Comparison of ENCODE assay signal across 8 cellular contexts in the genomic region with DNA sequence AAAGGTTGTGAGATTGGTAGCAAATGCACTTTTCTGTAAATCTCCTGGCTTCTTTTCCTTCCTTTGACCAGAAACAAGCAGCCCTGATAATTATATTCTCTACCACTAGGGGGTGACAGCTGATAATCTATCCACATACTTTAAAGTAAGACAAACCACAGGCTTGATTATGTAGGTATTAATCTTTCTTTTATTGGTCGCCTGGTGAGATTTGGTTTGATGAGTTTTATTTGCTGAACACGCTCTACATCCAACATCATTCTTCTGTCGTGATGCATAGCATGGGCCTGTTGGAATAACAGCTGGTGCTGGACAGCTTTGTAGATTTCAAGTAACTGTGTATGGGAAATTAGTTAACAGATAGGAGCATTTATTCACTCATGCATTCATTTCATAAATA.
DNase-seq lines count a peak whose midpoint lies in the region; ATAC-seq, FAIRE-seq and TF ChIP-seq lines count a peak whose summit lies in the region.

No MANE protein-coding gene starts in this region.

- no peaks in the 10 kb centered on the region for H3K9me3 ChIP-seq in HEK293 (ENCODE audit: control insufficient read depth, insufficient read depth, low read depth, low read length)
- no peaks in the 10 kb centered on the region for H3K9me3 ChIP-seq in body of pancreas

- TF ChIP-seq CTCF in HEK293 (tag by site-specific recombination; IDR thresholded peaks at IDR 0.05) (peak; percentile 55), body of pancreas (IDR thresholded peaks at IDR 0.05) (peak; percentile 31 to 76 (median 68))

- no peaks in the 10 kb centered on the region for H3K36me3 ChIP-seq in HEK293 (ENCODE audit: control insufficient read depth in 2 of 2, insufficient read depth in 1 of 2, low read length in 2 of 2)
- no peaks in the 10 kb centered on the region for H3K36me3 ChIP-seq in body of pancreas (replicated peaks in 1 of 2; ENCODE audit: insufficient read depth in 1 of 2, low read depth in 2 of 2)

- WGBS in body of pancreas, 2 donors: 4 to 5% methylated on average over 3 of the region's 3 CpGs

- no peaks in the 10 kb centered on the region for H3K4me1 ChIP-seq in HEK293 (ENCODE audit: control insufficient read depth, insufficient read depth, low read length)
- H3K4me1 ChIP-seq in body of pancreas: no peaks in the 10 kb centered on the region

- H3K27me3 ChIP-seq in body of pancreas: no peaks in the 10 kb centered on the region

- peak; percentile 35 for DNase-seq in SIG-M5 treated with dmso at 0.1 percent for 504 hours (lab: John Stamatoyannopoulos, UW; ENCODE audit: unreplicated experiment)
- no peak for DNase-seq in SIG-M5 (lab: John Stamatoyannopoulos, UW)
- DNase-seq in NCI-H460 (ENCODE audit: extremely low read depth, low read depth): peak; percentile 60
- peak in 2 of 4 donors; percentile 14 to 30 for DNase-seq in body of pancreas
- DNase-seq in superior temporal gyrus (ENCODE audit: extremely low spot score): peak; percentile 96

- H3K4me3 ChIP-seq in HEK293 (ENCODE audit: low read depth, low read length) (no peak overlapping the region), body of pancreas (no peak overlapping the region)

- intact Hi-C loops in body of pancreas (cut with DNase I): no loop called here

- no peak overlapping the region for H3K27ac ChIP-seq in HEK293 (ENCODE audit: extremely low read depth, low read depth, low read length)
- H3K27ac ChIP-seq in body of pancreas: no peak overlapping the region

- TF ChIP-seq POLR2A in body of pancreas (IDR thresholded peaks at IDR 0.05): no peak

- POLR2A ChIA-PET in HEK293 (lab: Yijun Ruan, JAX): no interaction called here

- FAIRE-seq in islet of Langerhans (lab: Jason Lieb, UNC): peak; percentile 94

- ATAC-seq in body of pancreas (peak; percentile 62), HG02759 (IDR thresholded peaks at IDR 0.05; ENCODE audit: unreplicated experiment) (no peak)

- CTCF ChIA-PET in HEK293 (lab: Yijun Ruan, JAX): interaction anchor here (0.6 to 3.8 kb wide), 40 partner anchors 9 to 1282 kb away, joined by 3 to 29 read pairs (median 3); partner anchors contain the start of gene NRBF2

TF ChIP-seq in HEK293, 187 proteins besides CTCF, POLR2A, EP300 and RAD21:
- TF ChIP-seq GLI4 (tag by site-specific recombination; IDR thresholded peaks at IDR 0.05): no peak
- no peak for TF ChIP-seq ZNF558 (tag by site-specific recombination; IDR thresholded peaks at IDR 0.05)
- no peak for TF ChIP-seq PRDM1 (tag by site-specific recombination; IDR thresholded peaks at IDR 0.05)
- no peak for TF ChIP-seq ZFP37 (tag by site-specific recombination; IDR thresholded peaks at IDR 0.05)
- no peak for TF ChIP-seq ZNF785 (tag by site-specific recombination; IDR thresholded peaks at IDR 0.05)
- TF ChIP-seq ZNF654 (tag by site-specific recombination; IDR thresholded peaks at IDR 0.05; ENCODE audit: low read depth): peak; percentile 54
- peak; percentile 55; the same call in 1 of the 2 replicates for TF ChIP-seq REST (tag by site-specific recombination; IDR thresholded peaks at IDR 0.05)
- TF ChIP-seq, protein P1, sequence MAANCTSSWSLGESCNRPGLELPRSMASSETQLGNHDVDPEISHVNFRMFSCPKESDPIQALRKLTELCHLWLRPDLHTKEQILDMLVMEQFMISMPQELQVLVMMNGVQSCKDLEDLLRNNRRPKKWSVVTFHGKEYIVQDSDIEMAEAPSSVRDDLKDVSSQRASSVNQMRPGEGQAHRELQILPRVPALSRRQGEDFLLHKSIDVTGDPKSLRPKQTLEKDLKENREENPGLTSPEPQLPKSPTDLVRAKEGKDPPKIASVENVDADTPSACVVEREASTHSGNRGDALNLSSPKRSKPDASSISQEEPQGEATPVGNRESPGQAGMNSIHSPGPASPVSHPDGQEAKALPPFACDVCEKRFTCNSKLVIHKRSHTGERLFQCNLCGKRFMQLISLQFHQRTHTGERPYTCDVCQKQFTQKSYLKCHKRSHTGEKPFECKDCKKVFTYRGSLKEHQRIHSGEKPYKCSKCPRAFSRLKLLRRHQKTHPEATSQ (tag by site-specific recombination; IDR thresholded peaks at IDR 0.05): no peak
- no peak for TF ChIP-seq KLF7 (tag by site-specific recombination; IDR thresholded peaks at IDR 0.05; ENCODE audit: borderline replicate concordance)
- no peak for TF ChIP-seq KLF10 (tag by site-specific recombination; IDR thresholded peaks at IDR 0.05)
- no peak for TF ChIP-seq KLF1 (tag by site-specific recombination; IDR thresholded peaks at IDR 0.05)
- TF ChIP-seq ZNF354C (tag by site-specific recombination; IDR thresholded peaks at IDR 0.05; ENCODE audit: borderline replicate concordance, low read depth): no peak
TF ChIP-seq in HEK293: peak in this region for 2.
